16 cellular contexts compared by ENCODE assay signal in the genomic region with DNA sequence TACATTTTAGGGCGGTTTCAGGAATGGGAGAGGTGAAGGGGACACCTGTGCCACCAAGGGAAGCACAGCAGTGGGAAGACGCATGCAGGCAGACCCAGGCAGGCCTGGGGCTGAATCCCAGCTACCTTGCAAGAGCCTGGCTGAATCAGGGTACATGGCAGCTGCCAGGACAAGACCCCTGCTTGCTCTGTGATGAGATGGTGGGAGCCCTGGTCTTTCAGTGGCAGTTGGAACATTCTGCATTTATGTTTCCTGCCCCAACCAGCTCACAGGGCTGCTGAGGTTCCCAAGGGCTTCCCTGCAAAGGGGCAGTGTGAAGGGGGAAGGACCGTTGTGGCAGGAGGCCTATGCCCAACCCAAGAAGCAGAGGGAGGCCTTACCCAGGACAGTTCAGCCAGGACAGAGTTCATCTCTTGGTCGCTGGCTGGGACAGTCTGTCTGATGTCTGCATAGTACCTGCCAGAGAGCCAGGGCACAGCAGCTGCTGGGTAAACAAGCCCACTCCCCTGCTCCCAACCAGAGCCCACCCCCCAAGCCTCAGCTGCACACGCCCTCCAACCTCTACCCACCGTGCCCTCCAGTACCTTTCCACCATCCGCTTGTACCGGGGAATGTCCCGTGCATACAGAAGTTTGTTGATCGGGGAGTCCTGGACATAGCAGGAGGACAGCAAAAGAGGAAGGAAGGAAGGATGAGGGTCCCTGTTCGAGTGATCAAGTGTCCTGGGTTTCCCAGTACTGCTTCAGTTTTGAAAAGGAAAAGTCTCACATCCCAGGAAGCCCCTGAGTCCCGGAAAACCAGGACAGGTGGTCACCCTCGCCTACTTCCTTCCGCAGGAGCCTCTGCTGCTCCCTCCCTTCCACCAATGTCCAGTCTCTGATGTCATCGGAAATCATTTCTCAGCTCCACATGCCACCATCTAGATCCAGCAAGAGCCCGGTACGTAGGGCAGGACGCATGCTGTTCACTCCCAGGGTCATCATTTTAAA. TPM values are rescaled to one million over a fixed set of nuclear protein-coding genes. Genes with fewer than 3 reads are reported as not detected.
A peak's percentile ranks its signal among the peaks of the same experiment; 100 is the strongest.
DNase-seq lines count a peak whose midpoint lies in the region; ATAC-seq and TF ChIP-seq lines count a peak whose summit lies in the region.
"Had no signal": no experiment of that assay in that cellular context is flagged by ENCODE, and none has a peak within 500 bp of the region (broad histone marks: within the 10 kb centered on the region; RNA-seq: fewer than 3 reads in every experiment).

No MANE protein-coding gene starts in this region.

- no peak overlapping the region for H3K4me3 Mint-ChIP-seq in activated naive CD4-positive, alpha-beta T cell treated with anti-CD3 and anti-CD28 coated beads for 36 hours
- no peak overlapping the region for H3K4me3 Mint-ChIP-seq in glutamatergic neuron (ENCODE audit: unreplicated experiment)
- H3K4me3 Mint-ChIP-seq: memory B cell had no signal

- H3K4me3 ChIP-seq in stomach smooth muscle (ENCODE audit: low read length in 2 of 2): no peak overlapping the region
- H3K4me3 ChIP-seq: ovary had no signal

- ATAC-seq in HG03196 (IDR thresholded peaks at IDR 0.05; ENCODE audit: unreplicated experiment): no peak

- no peaks in the 10 kb centered on the region for H3K27me3 ChIP-seq in stomach smooth muscle (ENCODE audit: control insufficient read depth in 1 of 2, insufficient read depth in 2 of 2, low read length in 2 of 2)
- H3K27me3 ChIP-seq: ovary had no signal

- H3K27me3 Mint-ChIP-seq in activated naive CD4-positive, alpha-beta T cell treated with anti-CD3 and anti-CD28 coated beads for 36 hours (ENCODE audit: low read depth): no peaks in the 10 kb centered on the region
- peaks cover 6% of the 10 kb centered on the region for H3K27me3 Mint-ChIP-seq in glutamatergic neuron (ENCODE audit: unreplicated experiment)
- H3K27me3 Mint-ChIP-seq: memory B cell had no signal

- H3K27ac ChIP-seq in RWPE1: peak overlapping the region; percentile 99
- peak overlapping the region; percentile 96 for H3K27ac ChIP-seq in stomach smooth muscle (ENCODE audit: low read length)
- H3K27ac ChIP-seq: ovary had no signal

- TF ChIP-seq CTCF in RWPE1 (conservative IDR thresholded peaks at IDR 0.05; ENCODE audit: low read depth) (no peak), glutamatergic neuron (IDR thresholded peaks at IDR 0.05; ENCODE audit: partially characterized antibody, unreplicated experiment) (no peak)

- H3K36me3 Mint-ChIP-seq in activated naive CD4-positive, alpha-beta T cell treated with anti-CD3 and anti-CD28 coated beads for 36 hours (ENCODE audit: low read depth): no peaks in the 10 kb centered on the region
- H3K36me3 Mint-ChIP-seq in glutamatergic neuron (ENCODE audit: unreplicated experiment): no peaks in the 10 kb centered on the region
- H3K36me3 Mint-ChIP-seq: memory B cell had no signal

- POLR2A ChIA-PET in RWPE1 (lab: Yijun Ruan, JAX; ENCODE audit: low non-redundant PET): no interaction called here

- intact Hi-C loops in activated naive CD4-positive, alpha-beta T cell treated with anti-CD3 and anti-CD28 coated beads for 36 hours (cut with micrococcal nuclease): no loop called here

- H3K9ac ChIP-seq in stomach smooth muscle (ENCODE audit: low read length in 2 of 2): peak overlapping the region in 1 of 2 donors; percentile 21

- H3K36me3 ChIP-seq in stomach smooth muscle (ENCODE audit: control insufficient read depth in 2 of 2, insufficient read depth in 2 of 2, low read length in 2 of 2): peaks cover 42 to 69% of the 10 kb centered on the region in 2 donors
- H3K36me3 ChIP-seq: ovary had no signal

- peak; percentile 3 for DNase-seq in activated naive CD4-positive, alpha-beta T cell treated with anti-CD3 and anti-CD28 coated beads for 36 hours
- no peak for DNase-seq in activated naive CD4-positive, alpha-beta T cell (lab: John Stamatoyannopoulos, UW)
- DNase-seq in RWPE1 (ENCODE audit: low spot score) (no peak), glutamatergic neuron (peak; percentile 7), GF-D8 (lab: John Stamatoyannopoulos, UW) (no peak), NCI-H748 (lab: John Stamatoyannopoulos, UW; ENCODE audit: unreplicated experiment) (no peak)
- DNase-seq: caudate nucleus, DMS79, HCEC 1CT, NCI-H1436, NCI-H774, SIG-M5 had no signal

- no peaks in the 10 kb centered on the region for H3K9me3 Mint-ChIP-seq in activated naive CD4-positive, alpha-beta T cell treated with anti-CD3 and anti-CD28 coated beads for 36 hours
- H3K9me3 Mint-ChIP-seq in glutamatergic neuron (ENCODE audit: unreplicated experiment): peaks cover 4% of the 10 kb centered on the region
- H3K9me3 Mint-ChIP-seq: memory B cell had no signal

- no peaks in the 10 kb centered on the region for H3K4me1 Mint-ChIP-seq in activated naive CD4-positive, alpha-beta T cell treated with anti-CD3 and anti-CD28 coated beads for 36 hours (ENCODE audit: low read depth)
- H3K4me1 Mint-ChIP-seq in glutamatergic neuron (ENCODE audit: low read depth, unreplicated experiment): no peaks in the 10 kb centered on the region
- H3K4me1 Mint-ChIP-seq: memory B cell had no signal

- CTCF ChIA-PET in activated naive CD4-positive, alpha-beta T cell treated with anti-CD3 and anti-CD28 coated beads for 36 hours (lab: Charles Lee): interaction anchor here (0.6 to 11.9 kb wide), 4 partner anchors 14 to 127 kb away, joined by 3 to 162 read pairs (median 4); no protein-coding TSS in a partner anchor
- CTCF ChIA-PET in RWPE1 (lab: Yijun Ruan, JAX): interaction anchor here (1.5 kb wide), 1 partner anchor 29 kb away, joined by 6 read pairs; no protein-coding TSS in a partner anchor

- H3K9me3 ChIP-seq in stomach smooth muscle (ENCODE audit: control insufficient read depth in 2 of 2, low read length in 2 of 2): no peaks in the 10 kb centered on the region
- H3K9me3 ChIP-seq: ovary had no signal

- H3K27ac Mint-ChIP-seq in activated naive CD4-positive, alpha-beta T cell treated with anti-CD3 and anti-CD28 coated beads for 36 hours: no peak overlapping the region
- no peak overlapping the region for H3K27ac Mint-ChIP-seq in glutamatergic neuron (ENCODE audit: unreplicated experiment)
- H3K27ac Mint-ChIP-seq: memory B cell had no signal

- H3K4me1 ChIP-seq in stomach smooth muscle (ENCODE audit: control insufficient read depth, insufficient read depth, low read length): peaks cover 11% of the 10 kb centered on the region

RNA-seq across cellular contexts. Expression of a gene that starts 23.1 kb away (rescaled TPM):
- total RNA-seq in activated naive CD4-positive, alpha-beta T cell treated with anti-CD3 and anti-CD28 coated beads for 36 hours: 1 to 10 TPM; 1.5 to 2.0 TPM
- total RNA-seq in glutamatergic neuron (ENCODE audit: unreplicated experiment): 195 TPM

RNA-seq across cellular contexts. Expression of a gene that starts 33.2 kb away (rescaled TPM):
- 10 to 100 TPM; 16.4 to 17.4 TPM for total RNA-seq in activated naive CD4-positive, alpha-beta T cell treated with anti-CD3 and anti-CD28 coated beads for 36 hours
- 15.3 TPM for total RNA-seq in glutamatergic neuron (ENCODE audit: unreplicated experiment)

RNA-seq across cellular contexts. Expression of a gene that starts 33.3 kb away (rescaled TPM):
- total RNA-seq in activated naive CD4-positive, alpha-beta T cell treated with anti-CD3 and anti-CD28 coated beads for 36 hours: 100 to 1,000 TPM; 319 to 353 TPM
- 154 TPM for total RNA-seq in glutamatergic neuron (ENCODE audit: unreplicated experiment)

RNA-seq across cellular contexts. Expression of a gene that starts 34.7 kb away (rescaled TPM):
- total RNA-seq in activated naive CD4-positive, alpha-beta T cell treated with anti-CD3 and anti-CD28 coated beads for 36 hours: not detected
- 0.66 TPM for total RNA-seq in glutamatergic neuron (ENCODE audit: unreplicated experiment)

RNA-seq across cellular contexts. Expression of a gene that starts 39.8 kb away (rescaled TPM):
- 10 to 100 TPM in 1 of 2 experiments, 1 to 10 TPM in 1; 8.9 to 10.0 TPM for total RNA-seq in activated naive CD4-positive, alpha-beta T cell treated with anti-CD3 and anti-CD28 coated beads for 36 hours
- 15.8 TPM for total RNA-seq in glutamatergic neuron (ENCODE audit: unreplicated experiment)

Comparison
In these comparisons a context has a peak if more than half of its experiments do, and no peak if none do; other contexts are left out.
1. DNase-seq: peak in activated naive CD4-positive, alpha-beta T cell treated with anti-CD3 and anti-CD28 coated beads for 36 hours (single experiment) and glutamatergic neuron (single experiment); none in activated naive CD4-positive, alpha-beta T cell (0 of 4), RWPE1 (single experiment), GF-D8 (single experiment) and NCI-H748 (single experiment).
2. RNA of a gene that starts 23.1 kb away (total RNA-seq): 195 TPM in glutamatergic neuron (single experiment); 1.5 to 2.0 TPM in activated naive CD4-positive, alpha-beta T cell treated with anti-CD3 and anti-CD28 coated beads for 36 hours; every median in the first group is over 10 times any median in the second.